26 cellular contexts compared by ENCODE assay signal in the genomic region with DNA sequence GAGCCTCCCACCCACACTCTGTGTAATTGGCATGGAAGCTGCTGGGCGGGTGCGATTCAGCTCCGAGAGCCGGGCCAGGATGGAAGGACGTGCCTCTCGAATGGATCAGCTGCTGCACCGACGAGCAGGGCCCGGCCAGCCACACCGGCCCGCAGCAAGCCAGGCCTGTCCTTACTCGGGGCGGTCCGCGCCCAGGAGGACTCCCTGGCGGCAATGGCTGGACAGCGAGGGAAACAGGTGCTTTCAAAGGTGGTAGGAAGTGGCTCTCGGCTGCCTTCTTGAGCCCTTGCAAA. TPM values are rescaled to one million over a fixed set of nuclear protein-coding genes. Genes with fewer than 3 reads are reported as not detected.
"Had no signal": no experiment of that assay in that cellular context is flagged by ENCODE, and none has a peak within 500 bp of the region (broad histone marks: within the 10 kb centered on the region; RNA-seq: fewer than 3 reads in every experiment).

No MANE protein-coding gene starts in this region.

- H3K27me3 Mint-ChIP-seq: naive thymus-derived CD8-positive, alpha-beta T cell; stimulated activated naive CD8-positive, alpha-beta T cell treated with anti-CD3 and anti-CD28 coated beads, Interleukin-15, amount 100 ng/mL, for 72 hours had no signal

- DNase-seq: colonic mucosa; effector CD8-positive, alpha-beta T cell; endodermal cell; glutamatergic neuron; heart right ventricle; hippocampal formation; kidney glomerular epithelial cell; lower lobe of right lung; naive thymus-derived CD8-positive, alpha-beta T cell; nephron progenitor cell; right lobe of liver; small intestine; stimulated activated CD4-positive, alpha-beta T cell treated with anti-CD3 and anti-CD28 coated beads, Interleukin-15, amount 100 ng/mL, for 24 hours; stimulated activated CD4-positive, alpha-beta T cell treated with anti-CD3 and anti-CD28 coated beads, Interleukin-2, amount 100 ng/mL, for 48 hours; stimulated activated naive CD4-positive, alpha-beta T cell; stimulated activated naive CD8-positive, alpha-beta T cell treated with anti-CD3 and anti-CD28 coated beads, Interleukin-15, amount 100 ng/mL, for 72 hours; transverse colon; upper lobe of right lung had no signal

- H3K9me3 Mint-ChIP-seq: dendritic cell treated with granulocyte-macrophage colony-stimulating factor and Interleukin-4, amounts not matched to agents 40 ng/mL and 50 ng/mL, for 4 days; endodermal cell; naive thymus-derived CD8-positive, alpha-beta T cell; nephron progenitor cell; stimulated activated naive CD8-positive, alpha-beta T cell treated with anti-CD3 and anti-CD28 coated beads, Interleukin-15, amount 100 ng/mL, for 72 hours had no signal

- H3K4me3 Mint-ChIP-seq: dendritic cell treated with granulocyte-macrophage colony-stimulating factor and Interleukin-4, amounts not matched to agents 40 ng/mL and 50 ng/mL, for 4 days; endodermal cell; naive thymus-derived CD8-positive, alpha-beta T cell; nephron progenitor cell; stimulated activated naive CD8-positive, alpha-beta T cell treated with anti-CD3 and anti-CD28 coated beads, Interleukin-15, amount 100 ng/mL, for 72 hours had no signal

- H3K27ac ChIP-seq: colonic mucosa, epithelial cell of prostate, foreskin keratinocyte, heart right ventricle, lower lobe of right lung, neutrophil, pancreas, right lobe of liver, suprapubic skin, transverse colon, upper lobe of right lung, vagina had no signal

- H3K9me3 ChIP-seq: colonic mucosa, heart right ventricle, lower lobe of right lung, neutrophil, pancreas, right lobe of liver, suprapubic skin, transverse colon, upper lobe of right lung, vagina had no signal

- H3K4me1 ChIP-seq: colonic mucosa, foreskin keratinocyte, heart right ventricle, lower lobe of right lung, pancreas, right lobe of liver, upper lobe of right lung had no signal

- H3K36me3 ChIP-seq: colonic mucosa, heart right ventricle, lower lobe of right lung, neutrophil, pancreas, right lobe of liver, suprapubic skin, transverse colon, upper lobe of right lung, vagina had no signal

- H3K27ac Mint-ChIP-seq: dendritic cell treated with granulocyte-macrophage colony-stimulating factor and Interleukin-4, amounts not matched to agents 40 ng/mL and 50 ng/mL, for 4 days; endodermal cell; stimulated activated naive CD8-positive, alpha-beta T cell treated with anti-CD3 and anti-CD28 coated beads, Interleukin-15, amount 100 ng/mL, for 72 hours had no signal

- ATAC-seq: heart right ventricle; left ventricle myocardium superior; lower lobe of right lung; naive thymus-derived CD8-positive, alpha-beta T cell; pancreas; right lobe of liver; stimulated activated naive CD8-positive, alpha-beta T cell treated with anti-CD3 and anti-CD28 coated beads, Interleukin-15, amount 100 ng/mL, for 72 hours; upper lobe of right lung had no signal

- H3K4me1 Mint-ChIP-seq: endodermal cell had no signal

- H3K4me3 ChIP-seq: colonic mucosa, heart right ventricle, lower lobe of right lung, pancreas, right lobe of liver, suprapubic skin, transverse colon, upper lobe of right lung, vagina had no signal

- H3K36me3 Mint-ChIP-seq: naive thymus-derived CD8-positive, alpha-beta T cell had no signal

- H3K27me3 ChIP-seq: colonic mucosa, heart right ventricle, neutrophil, pancreas, right lobe of liver, transverse colon, upper lobe of right lung, vagina had no signal

RNA-seq across cellular contexts. Expression of gene SHISAL1, which starts 4.4 kb away (rescaled TPM):
- total RNA-seq: foreskin keratinocyte; naive thymus-derived CD8-positive, alpha-beta T cell had no signal
- polyA plus RNA-seq: naive thymus-derived CD8-positive, alpha-beta T cell had no signal
